In the genomic region with DNA sequence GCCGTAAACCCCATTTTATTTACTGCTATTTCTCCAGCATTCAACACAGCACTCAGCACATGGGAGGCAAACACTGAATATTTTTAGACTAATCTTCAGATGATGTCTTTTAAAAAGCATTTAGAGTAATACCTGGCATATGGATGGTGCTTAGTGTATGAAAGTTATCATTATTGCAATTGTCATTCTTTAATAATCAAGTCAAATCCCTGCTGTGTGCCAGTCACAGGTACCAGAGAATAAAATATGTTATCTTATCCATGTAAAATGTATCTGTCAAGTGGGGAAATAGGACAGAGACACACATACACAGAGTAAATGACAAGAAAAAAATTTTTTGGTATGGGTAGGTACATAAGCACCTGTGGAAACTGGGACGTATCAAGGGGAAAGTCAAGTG, we compare ENCODE assay signal across 21 cellular contexts. TPM values are rescaled to one million over a fixed set of nuclear protein-coding genes. Genes with fewer than 3 reads are reported as not detected.
DNase-seq lines count a peak whose midpoint lies in the region; ATAC-seq and TF ChIP-seq lines count a peak whose summit lies in the region.
"Had no signal": no experiment of that assay in that cellular context is flagged by ENCODE, and none has a peak within 500 bp of the region (broad histone marks: within the 10 kb centered on the region; RNA-seq: fewer than 3 reads in every experiment).

No MANE protein-coding gene starts in this region.

- H3K9me3 Mint-ChIP-seq in activated CD4-positive, alpha-beta T cell treated with anti-CD3 and anti-CD28 coated beads, Interleukin-2, amount 10 ng/mL, durations not matched to agents 24 days and 14 days, result peaks cover 4% of the 10 kb centered on the region
- H3K9me3 Mint-ChIP-seq in activated CD4-positive, alpha-beta T cell treated with anti-CD3 and anti-CD28 coated beads for 36 hours (ENCODE audit: low read depth), result no peaks in the 10 kb centered on the region
- H3K9me3 Mint-ChIP-seq in natural killer cell, result no peaks in the 10 kb centered on the region
- H3K9me3 Mint-ChIP-seq in natural killer cell treated with Interleukin-12 subunit alpha and Interleukin-12 subunit beta and Interleukin-15 and Interleukin-18, amount 100 ng/mL, for 72 hours, result no peaks in the 10 kb centered on the region
- no peaks in the 10 kb centered on the region for H3K9me3 Mint-ChIP-seq in activated CD8-positive, alpha-beta T cell treated with anti-CD3 and anti-CD28 coated beads for 36 hours

- H3K27ac ChIP-seq in spleen, result peak overlapping the region in 6 of 8 donors; percentile 21 to 80 (median 66)

- H3K36me3 ChIP-seq in spleen, result peaks cover 0 to 30% (median 0%) of the 10 kb centered on the region in 6 donors

- intact Hi-C loops in activated CD4-positive, alpha-beta T cell treated with anti-CD3 and anti-CD28 coated beads, Interleukin-2, amount 10 ng/mL, durations not matched to agents 24 days and 14 days (cut with micrococcal nuclease), result no loop called here
- intact Hi-C loops in activated CD4-positive, alpha-beta T cell treated with anti-CD3 and anti-CD28 coated beads for 36 hours (cut with DNase I, micrococcal nuclease), result loop anchor here in 1 of 2 experiments (5.0 kb wide), 1 partner anchor 249 kb away; no protein-coding TSS in a partner anchor
- intact Hi-C loops in natural killer cell (cut with micrococcal nuclease) (no loop called here), spleen (cut with DNase I; ENCODE audit: low total_unique reads) (no loop called here), head of caudate nucleus (cut with DNase I) (loop anchor here (10.0 kb wide), 1 partner anchor 382 kb away; no protein-coding TSS in a partner anchor)
- intact Hi-C loops in activated CD8-positive, alpha-beta T cell treated with anti-CD3 and anti-CD28 coated beads for 36 hours (cut with micrococcal nuclease), result no loop called here

- no peaks in the 10 kb centered on the region for H3K9me3 ChIP-seq in spleen

- POLR2A ChIA-PET in activated CD4-positive, alpha-beta T cell treated with anti-CD3 and anti-CD28 coated beads for 36 hours (lab: Charles Lee), result no interaction called here
- POLR2A ChIA-PET in activated CD8-positive, alpha-beta T cell treated with anti-CD3 and anti-CD28 coated beads for 36 hours (lab: Charles Lee), result interaction anchor here (0.6 to 1.0 kb wide), 3 partner anchors 67 to 95 kb away, joined by 3 read pairs; no protein-coding TSS in a partner anchor

- CTCF ChIA-PET in activated CD4-positive, alpha-beta T cell treated with anti-CD3 and anti-CD28 coated beads for 36 hours (lab: Charles Lee), result interaction anchor here (2.4 to 8.9 kb wide), 4 partner anchors 7 to 385 kb away, joined by 8 to 217 read pairs (median 38); no protein-coding TSS in a partner anchor
- CTCF ChIA-PET in activated CD8-positive, alpha-beta T cell treated with anti-CD3 and anti-CD28 coated beads for 36 hours (lab: Charles Lee), result interaction anchor here (2.6 to 11.9 kb wide), 3 partner anchors 67 to 105 kb away, joined by 9 to 432 read pairs (median 13); no protein-coding TSS in a partner anchor

- peak overlapping the region in 1 of 8 donors; percentile 10 for H3K4me3 ChIP-seq in spleen
- H3K4me3 ChIP-seq: GM12878 had no signal

- no peak for DNase-seq in activated CD4-positive, alpha-beta T cell treated with anti-CD3 and anti-CD28 coated beads, Interleukin-2, amount 10 ng/mL, durations not matched to agents 24 days and 14 days
- no peak for DNase-seq in activated CD4-positive, alpha-beta T cell treated with anti-CD3 and anti-CD28 coated beads for 36 hours
- DNase-seq in natural killer cell (no peak), spleen (no peak), head of caudate nucleus (no peak)
- no peak for DNase-seq in natural killer cell treated with Interleukin-12 subunit alpha and Interleukin-12 subunit beta and Interleukin-15 and Interleukin-18, amount 100 ng/mL, for 72 hours (ENCODE audit: low spot score)
- DNase-seq in activated CD8-positive, alpha-beta T cell treated with anti-CD3 and anti-CD28 coated beads for 36 hours, result no peak
- DNase-seq: 8988T, Calu3, DMS53, EL, NCI-H1694 treated with DMSO at 0.1 percent for 48 hours, NCI-H2227 treated with DMSO at 0.1 percent for 48 hours, NCI-H510A treated with DMSO at 0.1 percent for 48 hours, NCI-H774, SHP77 had no signal

- peak overlapping the region; percentile 9 for H3K27ac Mint-ChIP-seq in activated CD4-positive, alpha-beta T cell treated with anti-CD3 and anti-CD28 coated beads, Interleukin-2, amount 10 ng/mL, durations not matched to agents 24 days and 14 days
- no peak overlapping the region for H3K27ac Mint-ChIP-seq in activated CD4-positive, alpha-beta T cell treated with anti-CD3 and anti-CD28 coated beads for 36 hours
- peak overlapping the region; percentile 3 to 77 for H3K27ac Mint-ChIP-seq in natural killer cell
- H3K27ac Mint-ChIP-seq in natural killer cell treated with Interleukin-12 subunit alpha and Interleukin-12 subunit beta and Interleukin-15 and Interleukin-18, amount 100 ng/mL, for 72 hours, result no peak overlapping the region
- H3K27ac Mint-ChIP-seq in activated CD8-positive, alpha-beta T cell treated with anti-CD3 and anti-CD28 coated beads for 36 hours, result peak overlapping the region; percentile 43

- no peak overlapping the region for H3K4me3 Mint-ChIP-seq in activated CD4-positive, alpha-beta T cell treated with anti-CD3 and anti-CD28 coated beads, Interleukin-2, amount 10 ng/mL, durations not matched to agents 24 days and 14 days
- H3K4me3 Mint-ChIP-seq in activated CD4-positive, alpha-beta T cell treated with anti-CD3 and anti-CD28 coated beads for 36 hours, result no peak overlapping the region
- no peak overlapping the region for H3K4me3 Mint-ChIP-seq in natural killer cell
- no peak overlapping the region for H3K4me3 Mint-ChIP-seq in natural killer cell treated with Interleukin-12 subunit alpha and Interleukin-12 subunit beta and Interleukin-15 and Interleukin-18, amount 100 ng/mL, for 72 hours
- H3K4me3 Mint-ChIP-seq in activated CD8-positive, alpha-beta T cell treated with anti-CD3 and anti-CD28 coated beads for 36 hours, result no peak overlapping the region

- no peaks in the 10 kb centered on the region for H3K27me3 ChIP-seq in spleen (replicated peaks in 1 of 7)

- 87 to 96% (median 87%) methylated on average over 2 of the region's 2 CpGs for WGBS in spleen, 5 donors

- no peak for ATAC-seq in activated CD4-positive, alpha-beta T cell treated with anti-CD3 and anti-CD28 coated beads for 36 hours
- ATAC-seq in natural killer cell (no peak), GM18502 (IDR thresholded peaks at IDR 0.05; ENCODE audit: poor library complexity, unreplicated experiment) (no peak)
- no peak for ATAC-seq in natural killer cell treated with Interleukin-12 subunit alpha and Interleukin-12 subunit beta and Interleukin-15 and Interleukin-18, amount 100 ng/mL, for 72 hours
- ATAC-seq in activated CD8-positive, alpha-beta T cell treated with anti-CD3 and anti-CD28 coated beads for 36 hours, result no peak
- ATAC-seq: GM12878 had no signal

- TF ChIP-seq CTCF in natural killer cell (IDR thresholded peaks at IDR 0.05) (no peak), spleen (IDR thresholded peaks at IDR 0.05 in 8 of 11, conservative IDR thresholded peaks at IDR 0.05 in 3 of 11) (no peak)
- TF ChIP-seq CTCF in activated CD8-positive, alpha-beta T cell treated with anti-CD3 and anti-CD28 coated beads for 36 hours (IDR thresholded peaks at IDR 0.05), result no peak

- peaks cover 0 to 62% (median 22%) of the 10 kb centered on the region in 6 donors for H3K4me1 ChIP-seq in spleen

- TF ChIP-seq POLR2A in spleen (IDR thresholded peaks at IDR 0.05), result no peak

- H3K27me3 Mint-ChIP-seq in activated CD4-positive, alpha-beta T cell treated with anti-CD3 and anti-CD28 coated beads, Interleukin-2, amount 10 ng/mL, durations not matched to agents 24 days and 14 days, result no peaks in the 10 kb centered on the region
- H3K27me3 Mint-ChIP-seq in activated CD4-positive, alpha-beta T cell treated with anti-CD3 and anti-CD28 coated beads for 36 hours, result no peaks in the 10 kb centered on the region
- no peaks in the 10 kb centered on the region for H3K27me3 Mint-ChIP-seq in natural killer cell (ENCODE audit: low read depth in 2 of 2)
- H3K27me3 Mint-ChIP-seq in natural killer cell treated with Interleukin-12 subunit alpha and Interleukin-12 subunit beta and Interleukin-15 and Interleukin-18, amount 100 ng/mL, for 72 hours, result no peaks in the 10 kb centered on the region
- no peaks in the 10 kb centered on the region for H3K27me3 Mint-ChIP-seq in activated CD8-positive, alpha-beta T cell treated with anti-CD3 and anti-CD28 coated beads for 36 hours

- no peaks in the 10 kb centered on the region for H3K36me3 Mint-ChIP-seq in activated CD4-positive, alpha-beta T cell treated with anti-CD3 and anti-CD28 coated beads, Interleukin-2, amount 10 ng/mL, durations not matched to agents 24 days and 14 days (ENCODE audit: low read depth)
- H3K36me3 Mint-ChIP-seq in activated CD4-positive, alpha-beta T cell treated with anti-CD3 and anti-CD28 coated beads for 36 hours (ENCODE audit: low read depth), result no peaks in the 10 kb centered on the region
- no peaks in the 10 kb centered on the region for H3K36me3 Mint-ChIP-seq in natural killer cell
- no peaks in the 10 kb centered on the region for H3K36me3 Mint-ChIP-seq in natural killer cell treated with Interleukin-12 subunit alpha and Interleukin-12 subunit beta and Interleukin-15 and Interleukin-18, amount 100 ng/mL, for 72 hours
- no peaks in the 10 kb centered on the region for H3K36me3 Mint-ChIP-seq in activated CD8-positive, alpha-beta T cell treated with anti-CD3 and anti-CD28 coated beads for 36 hours (ENCODE audit: low read depth)

- H3K4me1 Mint-ChIP-seq in activated CD4-positive, alpha-beta T cell treated with anti-CD3 and anti-CD28 coated beads, Interleukin-2, amount 10 ng/mL, durations not matched to agents 24 days and 14 days, result peaks cover 40% of the 10 kb centered on the region
- H3K4me1 Mint-ChIP-seq in activated CD4-positive, alpha-beta T cell treated with anti-CD3 and anti-CD28 coated beads for 36 hours, result peaks cover 38% of the 10 kb centered on the region
- peaks cover 28 to 35% of the 10 kb centered on the region in 2 donors for H3K4me1 Mint-ChIP-seq in natural killer cell
- H3K4me1 Mint-ChIP-seq in natural killer cell treated with Interleukin-12 subunit alpha and Interleukin-12 subunit beta and Interleukin-15 and Interleukin-18, amount 100 ng/mL, for 72 hours (ENCODE audit: low read depth in 2 of 2), result peaks cover 20% of the 10 kb centered on the region in 2 donors
- peaks cover 43% of the 10 kb centered on the region for H3K4me1 Mint-ChIP-seq in activated CD8-positive, alpha-beta T cell treated with anti-CD3 and anti-CD28 coated beads for 36 hours (ENCODE audit: low read depth)

RNA-seq across cellular contexts. Expression of gene ANKRD22, which starts 18.5 kb away (rescaled TPM):
- 0.12 TPM in 1 of 2 replicates, not detected in the other for total RNA-seq in activated CD4-positive, alpha-beta T cell treated with anti-CD3 and anti-CD28 coated beads, Interleukin-2, amount 10 ng/mL, durations not matched to agents 24 days and 14 days
- under 1 TPM; 0.37 TPM for total RNA-seq in activated CD4-positive, alpha-beta T cell treated with anti-CD3 and anti-CD28 coated beads for 36 hours
- not detected for total RNA-seq in natural killer cell
- total RNA-seq in natural killer cell treated with Interleukin-12 subunit alpha and Interleukin-12 subunit beta and Interleukin-15 and Interleukin-18, amount 100 ng/mL, for 72 hours, result under 1 TPM; 0.29 to 0.73 TPM
- total RNA-seq in activated CD8-positive, alpha-beta T cell treated with anti-CD3 and anti-CD28 coated beads for 36 hours, result not detected
- total RNA-seq in spleen, result 10 to 100 TPM in 1 of 7 donors, 1 to 10 TPM in 6; 4.8 to 11.5 (median 7.7) TPM
- polyA plus RNA-seq in spleen, result 1 to 10 TPM; 2.2 to 7.5 (median 2.6) TPM
- total RNA-seq: H1, RPMI7951 had no signal
- polyA plus RNA-seq: AG04450 had no signal

RNA-seq across cellular contexts. Expression of gene LIPM, which starts 30.6 kb away (rescaled TPM):
- total RNA-seq in activated CD4-positive, alpha-beta T cell treated with anti-CD3 and anti-CD28 coated beads, Interleukin-2, amount 10 ng/mL, durations not matched to agents 24 days and 14 days, result not detected in 2 replicates
- not detected for total RNA-seq in activated CD4-positive, alpha-beta T cell treated with anti-CD3 and anti-CD28 coated beads for 36 hours
- total RNA-seq in natural killer cell (not detected), spleen (not detected)
- total RNA-seq in natural killer cell treated with Interleukin-12 subunit alpha and Interleukin-12 subunit beta and Interleukin-15 and Interleukin-18, amount 100 ng/mL, for 72 hours, result not detected
- not detected for total RNA-seq in activated CD8-positive, alpha-beta T cell treated with anti-CD3 and anti-CD28 coated beads for 36 hours
- not detected for polyA plus RNA-seq in spleen
- total RNA-seq: Calu3, GM12878, H1, RPMI7951 had no signal
- polyA plus RNA-seq: AG04450, GM12878, H1 had no signal

RNA-seq across cellular contexts. Expression of gene STAMBPL1, which starts 46.9 kb away (rescaled TPM):
- total RNA-seq in activated CD4-positive, alpha-beta T cell treated with anti-CD3 and anti-CD28 coated beads, Interleukin-2, amount 10 ng/mL, durations not matched to agents 24 days and 14 days, result 41.9 and 43.5 TPM in 2 replicates
- total RNA-seq in activated CD4-positive, alpha-beta T cell treated with anti-CD3 and anti-CD28 coated beads for 36 hours, result 10 to 100 TPM; 36.6 to 40.2 TPM
- total RNA-seq in natural killer cell (10 to 100 TPM; 14.8 to 30.3 (median 18.1) TPM), spleen (10 to 100 TPM; 19.1 to 49.4 (median 27.9) TPM)
- 10 to 100 TPM; 21.0 to 37.6 TPM for total RNA-seq in natural killer cell treated with Interleukin-12 subunit alpha and Interleukin-12 subunit beta and Interleukin-15 and Interleukin-18, amount 100 ng/mL, for 72 hours
- total RNA-seq in activated CD8-positive, alpha-beta T cell treated with anti-CD3 and anti-CD28 coated beads for 36 hours, result 10 to 100 TPM; 71.1 to 76.5 TPM
- polyA plus RNA-seq in spleen, result 10 to 100 TPM in 2 of 3 donors, 1 to 10 TPM in 1; 6.2 to 13.6 (median 10.7) TPM

Comparison
In these comparisons a context has a peak if more than half of its experiments do, and no peak if none do; other contexts are left out.
1. H3K27ac Mint-ChIP-seq: peak in activated CD4-positive, alpha-beta T cell treated with anti-CD3 and anti-CD28 coated beads, Interleukin-2, amount 10 ng/mL, durations not matched to agents 24 days and 14 days (single experiment), natural killer cell (2 of 2) and activated CD8-positive, alpha-beta T cell treated with anti-CD3 and anti-CD28 coated beads for 36 hours (single experiment); none in activated CD4-positive, alpha-beta T cell treated with anti-CD3 and anti-CD28 coated beads for 36 hours (single experiment) and natural killer cell treated with Interleukin-12 subunit alpha and Interleukin-12 subunit beta and Interleukin-15 and Interleukin-18, amount 100 ng/mL, for 72 hours (0 of 2).